ENCODE assay signal across 1 cellular context in the genomic region with DNA sequence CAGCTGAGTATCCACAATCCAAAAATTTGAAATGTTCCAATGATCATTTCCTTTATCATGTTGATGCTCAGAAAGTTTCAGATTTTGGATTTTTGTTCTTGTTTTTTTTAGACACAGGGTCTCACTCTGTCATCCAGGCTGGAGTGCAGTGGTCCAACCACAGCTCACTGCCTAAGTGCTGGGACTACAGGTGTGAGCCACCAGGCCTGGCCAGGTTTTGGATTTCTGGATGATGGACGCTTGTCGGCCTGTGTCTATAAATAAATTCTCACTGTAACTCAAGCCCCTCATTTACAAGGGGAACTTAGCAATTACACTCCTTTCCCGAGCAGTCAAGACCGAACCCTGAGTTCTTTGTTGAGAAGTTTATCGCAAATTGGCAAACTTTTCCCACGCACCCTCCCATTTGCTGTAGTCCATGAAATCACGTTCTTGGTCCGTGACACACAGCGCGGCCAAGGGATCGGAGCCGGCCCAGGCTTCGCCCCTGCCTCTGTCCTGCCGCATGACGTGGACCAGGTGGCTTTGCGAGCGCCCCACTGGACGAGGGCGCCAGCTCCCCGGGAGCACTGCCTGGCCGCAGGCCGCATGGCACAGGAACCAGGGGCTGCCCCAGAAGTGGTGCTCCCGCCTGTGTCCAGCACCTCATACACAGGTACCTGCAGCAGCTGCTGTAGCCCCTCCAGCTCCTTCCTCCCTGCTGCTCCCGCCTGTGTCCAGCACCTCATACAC.
A peak's percentile ranks its signal among the peaks of the same experiment; 100 is the strongest.
TF ChIP-seq lines count a peak whose summit lies in the region.

No MANE protein-coding gene starts in this region.

TF ChIP-seq in K562, 482 proteins besides CTCF, POLR2A, EP300 and RAD21:
- TF ChIP-seq RHOXF2B (CRISPR knock-in tag; conservative IDR thresholded peaks at IDR 0.05) (no peak), POLR2G (IDR thresholded peaks at IDR 0.05; ENCODE audit: low read depth, low read length) (0 out of 2 replicates have a peak, but pooled peaks have one; percentile 55), CBFA2T2 (conservative IDR thresholded peaks at IDR 0.05) (no peak)
TF ChIP-seq in K562: peak in this region for 1.
